In the genomic region with DNA sequence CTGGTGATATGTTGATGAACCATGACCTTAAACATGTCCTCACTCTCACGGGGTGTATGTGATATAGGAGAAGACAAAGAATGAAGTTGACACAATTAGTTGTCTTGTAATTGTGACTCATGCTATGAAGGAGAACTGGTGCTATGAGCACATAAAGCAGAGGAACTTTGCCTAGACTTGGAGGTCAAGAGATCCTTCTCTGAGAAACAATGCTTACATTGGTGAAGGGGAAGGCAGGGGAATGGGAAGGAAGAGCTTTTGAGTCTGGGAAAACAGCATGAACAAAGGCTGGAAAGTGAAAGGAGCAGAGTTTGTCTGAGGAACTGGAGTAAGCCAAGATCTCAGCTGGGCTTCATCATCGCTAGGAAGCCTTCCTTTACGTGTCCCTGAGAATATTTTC, we compare ENCODE assay signal across 25 cellular contexts.
DNase-seq lines count a peak whose midpoint lies in the region; ATAC-seq and TF ChIP-seq lines count a peak whose summit lies in the region.
"Had no signal": no experiment of that assay in that cellular context is flagged by ENCODE, and none has a peak within 500 bp of the region (broad histone marks: within the 10 kb centered on the region; RNA-seq: fewer than 3 reads in every experiment).

No MANE protein-coding gene starts in this region.

- no peak for DNase-seq in Karpas-422
- peak; percentile 34 for DNase-seq in choroid plexus epithelial cell (ENCODE audit: low read depth)
- no peak for DNase-seq in left ventricle myocardium superior
- DNase-seq in sciatic nerve (ENCODE audit: low spot score), result no peak
- no peak for DNase-seq in DMS79 treated with DMSO at 0.1 percent for 48 hours (lab: John Stamatoyannopoulos, UW)
- no peak for DNase-seq in caudate nucleus (lab: John Stamatoyannopoulos, UW)
- no peak for DNase-seq in middle frontal gyrus (ENCODE audit: extremely low spot score, low spot score)
- DNase-seq: activated CD4-positive, alpha-beta T cell treated with anti-CD3 and anti-CD28 coated beads, Interleukin-2, amount 10 ng/mL, durations not matched to agents 24 days and 14 days; activated naive CD4-positive, alpha-beta T cell treated with Interleukin-2 at 50 U/mL for 16 hours; activated T-cell treated with anti-CD3 and anti-CD28 coated beads, Interleukin-2, amount 50 U/mL, for 48 hours; adrenal gland; CD4-positive, CD25-positive, alpha-beta regulatory T cell; dorsolateral prefrontal cortex; gastrocnemius medialis; islet precursor cell; lower lobe of right lung; NCI-H1417; NCI-H2081; NCI-H446; occipital lobe; stimulated activated CD4-positive, alpha-beta T cell treated with anti-CD3 and anti-CD28 coated beads, Interleukin-12 subunit alpha, Interleukin-12 subunit beta, amount 100 ng/mL, for 4 hours; stimulated activated naive CD4-positive, alpha-beta T cell treated with Interleukin-2 at 50 U/mL for 16 hours; testis; WERI-Rb-1 had no signal

- ATAC-seq in left ventricle myocardium superior (peak; percentile 27), sciatic nerve (peak; percentile 9)
- ATAC-seq: gastrocnemius medialis had no signal

- no peaks in the 10 kb centered on the region for H3K9me2 ChIP-seq in Karpas-422 (replicated peaks; ENCODE audit: insufficient read depth, low read length)

- H2AFZ ChIP-seq in Karpas-422 (ENCODE audit: low read length), result peak overlapping the region; percentile 70

- H3K4me1 ChIP-seq in Karpas-422 (ENCODE audit: low read length), result peaks cover 92% of the 10 kb centered on the region
- H3K4me1 ChIP-seq: adrenal gland, breast epithelium, gastrocnemius medialis, lower lobe of right lung, testis had no signal

- no peaks in the 10 kb centered on the region for H3K9me3 ChIP-seq in Karpas-422 (ENCODE audit: low read length)
- H3K9me3 ChIP-seq: adrenal gland, breast epithelium, gastrocnemius medialis, lower lobe of right lung, testis had no signal

- no peaks in the 10 kb centered on the region; the same call in 1 of the 2 replicates for H3K36me3 ChIP-seq in Karpas-422 (ENCODE audit: insufficient read depth, low read length)
- H3K36me3 ChIP-seq: adrenal gland, breast epithelium, gastrocnemius medialis, lower lobe of right lung, WERI-Rb-1 had no signal

- H3K27me3 ChIP-seq in Karpas-422 (ENCODE audit: low read length), result no peaks in the 10 kb centered on the region
- H3K27me3 ChIP-seq: adrenal gland, breast epithelium, dorsolateral prefrontal cortex, gastrocnemius medialis, testis had no signal

- H3K4me2 ChIP-seq in Karpas-422 (ENCODE audit: low read depth, low read length, poor library complexity, severe bottlenecking), result peak overlapping the region; percentile 65

- H3K4me3 ChIP-seq in Karpas-422 (ENCODE audit: low read length), result no peak overlapping the region
- H3K4me3 ChIP-seq in choroid plexus epithelial cell (ENCODE audit: low read depth, low read length), result no peak overlapping the region
- H3K4me3 ChIP-seq: adrenal gland, breast epithelium, dorsolateral prefrontal cortex, gastrocnemius medialis, lower lobe of right lung, testis had no signal

- TF ChIP-seq CTCF in choroid plexus epithelial cell (conservative IDR thresholded peaks at IDR 0.05; ENCODE audit: low read depth, low read length), result no peak

- peak overlapping the region; percentile 71; the same call in 1 of the 2 replicates for H3K9ac ChIP-seq in Karpas-422 (ENCODE audit: low read length)

- no peaks in the 10 kb centered on the region for H4K20me1 ChIP-seq in Karpas-422 (ENCODE audit: insufficient read depth, low read depth, low read length)

- peak overlapping the region; percentile 98 for H3K27ac ChIP-seq in Karpas-422 (ENCODE audit: low read length)
- H3K27ac ChIP-seq in caudate nucleus (ENCODE audit: low read depth, low read length), result no peak overlapping the region
- H3K27ac ChIP-seq: adrenal gland, breast epithelium, dorsolateral prefrontal cortex, gastrocnemius medialis, lower lobe of right lung, testis, WERI-Rb-1 had no signal

- intact Hi-C loops in left ventricle myocardium superior (cut with micrococcal nuclease), result no loop called here
- intact Hi-C loops in sciatic nerve (cut with DNase I), result no loop called here

- no peaks in the 10 kb centered on the region for H3K79me2 ChIP-seq in Karpas-422 (ENCODE audit: low read length)
